In the genomic region with DNA sequence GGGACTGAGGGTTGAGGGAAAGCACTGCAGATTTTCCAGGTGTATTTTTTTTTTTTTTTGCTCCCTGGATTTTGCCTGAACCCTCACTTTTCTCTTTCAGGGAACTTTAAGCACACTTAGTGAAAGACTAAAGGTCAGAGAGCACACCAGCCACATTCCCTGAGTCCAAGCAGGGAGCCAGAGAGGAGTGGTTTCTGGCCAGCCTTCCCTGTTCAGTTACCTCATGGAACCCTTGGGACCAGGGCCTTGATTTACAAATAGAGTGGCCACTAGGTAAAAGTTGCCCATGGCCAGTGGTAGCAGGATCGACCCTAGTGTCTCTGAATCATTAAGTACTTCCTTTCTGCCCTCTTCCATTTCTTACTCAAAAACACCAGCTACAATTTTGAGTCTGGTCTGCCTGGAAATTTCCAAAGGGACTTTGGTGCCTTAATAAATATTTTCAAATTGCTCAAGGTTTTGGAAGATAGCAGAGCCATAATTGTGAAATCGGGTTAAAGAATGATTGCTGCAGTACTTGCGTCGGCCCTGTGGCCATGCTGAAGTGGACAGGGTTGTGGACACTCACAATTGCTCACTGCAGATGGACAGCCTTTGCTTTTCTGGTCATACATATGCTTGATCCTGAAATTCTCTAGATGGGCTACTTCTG, we compare ENCODE assay signal across 18 cellular contexts. TPM values are rescaled to one million over a fixed set of nuclear protein-coding genes. Genes with fewer than 3 reads are reported as not detected.
DNase-seq lines count a peak whose midpoint lies in the region; ATAC-seq and TF ChIP-seq lines count a peak whose summit lies in the region.
"Had no signal": no experiment of that assay in that cellular context is flagged by ENCODE, and none has a peak within 500 bp of the region (broad histone marks: within the 10 kb centered on the region; RNA-seq: fewer than 3 reads in every experiment).

No MANE protein-coding gene starts in this region.

- peak; percentile 1 for TF ChIP-seq CTCF in fibroblast of villous mesenchyme (IDR thresholded peaks at IDR 0.05; ENCODE audit: insufficient read depth, low read depth, low read length)
- TF ChIP-seq CTCF in tibial artery (IDR thresholded peaks at IDR 0.05) = peak; percentile 21 to 55

- ATAC-seq in HG02840 (IDR thresholded peaks at IDR 0.05; ENCODE audit: low FRiP score, unreplicated experiment) = no peak
- ATAC-seq: activated CD8-positive, alpha-beta memory T cell treated with anti-CD3 and anti-CD28 coated beads, Interleukin-2, amount 10 ng/mL, durations not matched to agents 7 days and 5 days had no signal

- intact Hi-C loops in tibial artery (cut with DNase I; ENCODE audit: low total_unique reads) = no loop called here

- peaks cover 66% of the 10 kb centered on the region for H3K4me1 ChIP-seq in SJSA1 (replicated peaks)
- peaks cover 63% of the 10 kb centered on the region for H3K4me1 ChIP-seq in mesodermal cell (ENCODE audit: control insufficient read depth, insufficient read depth, low read length, poor library complexity, severe bottlenecking)
- H3K4me1 ChIP-seq in tibial artery = peaks cover 0 to 99% (median 49%) of the 10 kb centered on the region in 4 donors

- no peak overlapping the region for H3K4me3 ChIP-seq in SJSA1
- H3K4me3 ChIP-seq in fibroblast of villous mesenchyme (ENCODE audit: low read depth, low read length) = no peak overlapping the region
- H3K4me3 ChIP-seq in mesodermal cell (ENCODE audit: extremely low read depth, insufficient read depth, low read length, poor library complexity, severe bottlenecking) = no peak overlapping the region
- no peak overlapping the region for H3K4me3 ChIP-seq in tibial artery
- H3K4me3 ChIP-seq: skin epidermis had no signal

- H3K27me3 ChIP-seq in SJSA1 (replicated peaks) = no peaks in the 10 kb centered on the region
- H3K27me3 ChIP-seq in tibial artery = no peaks in the 10 kb centered on the region

- 87 to 94% methylated on average over 3 of the region's 4 CpGs for WGBS in mesodermal cell (ENCODE audit: insufficient coverage in 2 of 2), 2 experiments

- H3K9me3 ChIP-seq in SJSA1 (replicated peaks) (no peaks in the 10 kb centered on the region), mesodermal cell (ENCODE audit: control insufficient read depth, low read length) (no peaks in the 10 kb centered on the region), tibial artery (no peaks in the 10 kb centered on the region)
- H3K9me3 ChIP-seq: neutrophil had no signal

- H3K27ac ChIP-seq in SJSA1 = peak overlapping the region; percentile 64
- peak overlapping the region; percentile 78 for H3K27ac ChIP-seq in mesodermal cell (ENCODE audit: low read depth, low read length, severe bottlenecking)
- peak overlapping the region; percentile 67 to 69 for H3K27ac ChIP-seq in tibial artery
- H3K27ac ChIP-seq: neutrophil had no signal

- DNase-seq in SJSA1 (ENCODE audit: low read depth in 1 of 2, low spot score in 2 of 2) (no peak), fibroblast of villous mesenchyme (ENCODE audit: low read depth) (peak; percentile 87), tibial artery (peak; percentile 72 to 80), NCI-H2081 treated with DMSO at 0.1 percent for 48 hours (lab: John Stamatoyannopoulos, UW) (no peak), NCI-H1092 (lab: John Stamatoyannopoulos, UW) (no peak)
- DNase-seq in activated naive CD4-positive, alpha-beta T cell treated with anti-CD3 and anti-CD28 coated beads, Interleukin-2, amount 50 U/mL, for 16 hours = no peak
- DNase-seq: activated CD4-positive, CD25-positive, alpha-beta regulatory T cell treated with anti-CD3 and anti-CD28 coated beads, Interleukin-2, amount 50 U/mL, for 72 hours; activated CD8-positive, alpha-beta memory T cell treated with anti-CD3 and anti-CD28 coated beads, Interleukin-2, amount 10 ng/mL, durations not matched to agents 7 days and 5 days; activated effector memory CD4-positive, alpha-beta T cell treated with Interleukin-2 at 50 U/mL for 16 hours; effector CD8-positive, alpha-beta T cell; foreskin melanocyte; midbrain; MV-4-11; NCI-H2081 had no signal

- H3K36me3 ChIP-seq in SJSA1 = no peaks in the 10 kb centered on the region
- H3K36me3 ChIP-seq in mesodermal cell (ENCODE audit: control insufficient read depth, insufficient read depth, low read length) = no peaks in the 10 kb centered on the region
- no peaks in the 10 kb centered on the region for H3K36me3 ChIP-seq in tibial artery
- H3K36me3 ChIP-seq: neutrophil had no signal

RNA-seq across cellular contexts. Expression of gene PALM2AKAP2, which starts 14.5 kb away (rescaled TPM):
- total RNA-seq in SJSA1 (2014; rRNA removed; shearing (Covaris generic)) = 18.2 and 35.7 TPM in 2 replicates
- total RNA-seq in fibroblast of villous mesenchyme = 24.5 and 31.5 TPM in 2 replicates
- 15.0 TPM for polyA plus RNA-seq in mesodermal cell (2013, experiment 1 of 2)
- 15.5 TPM for polyA plus RNA-seq in mesodermal cell (2013, experiment 2 of 2)
- total RNA-seq: activated CD8-positive, alpha-beta memory T cell treated with anti-CD3 and anti-CD28 coated beads, Interleukin-2, amount 10 ng/mL, durations not matched to agents 7 days and 5 days had no signal

Comparison
In these comparisons a context has a peak if more than half of its experiments do, and no peak if none do; other contexts are left out.
1. DNase-seq: peak in fibroblast of villous mesenchyme (single experiment) and tibial artery (2 of 2); none in SJSA1 (0 of 2), NCI-H2081 treated with DMSO at 0.1 percent for 48 hours (single experiment), activated naive CD4-positive, alpha-beta T cell treated with anti-CD3 and anti-CD28 coated beads, Interleukin-2, amount 50 U/mL, for 16 hours (single experiment) and NCI-H1092 (single experiment).
2. Peak in every context shown above with its lines, with median percentiles within 50 percentile points of each other: H3K27ac ChIP-seq.